Comparison of ENCODE assay signal across 11 cellular contexts in the genomic region with DNA sequence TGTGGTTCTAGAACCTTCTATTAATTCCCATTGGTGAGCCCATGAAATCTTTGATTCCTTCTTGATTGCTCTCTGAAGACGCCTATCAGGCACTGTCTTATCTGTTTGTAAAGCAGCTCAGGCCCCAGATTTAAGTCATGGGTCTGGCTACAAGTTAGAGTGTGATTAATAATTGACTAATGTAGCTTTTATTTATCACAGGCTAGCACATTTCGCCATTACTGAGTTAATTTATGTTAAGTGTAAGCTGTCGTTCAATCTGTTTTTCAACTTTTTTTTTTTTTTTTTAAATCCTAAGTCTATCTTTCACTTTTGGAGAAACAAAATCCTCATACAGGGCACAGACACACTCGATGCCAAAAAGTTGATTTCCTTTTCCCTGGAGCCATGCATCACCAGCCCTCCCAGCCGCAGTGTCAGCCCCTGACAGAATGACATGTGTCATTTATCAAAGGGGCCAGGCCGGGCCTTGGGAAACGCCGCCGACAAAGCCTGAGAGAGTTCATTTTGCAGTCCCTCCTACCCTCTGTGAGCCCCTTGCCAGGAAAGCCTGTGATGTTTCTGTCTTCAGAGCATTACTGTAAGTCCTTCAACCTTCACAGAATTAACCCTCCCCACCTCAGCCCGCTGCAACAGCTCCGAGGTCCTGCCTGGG. TPM values are rescaled to one million over a fixed set of nuclear protein-coding genes. Genes with fewer than 3 reads are reported as not detected.
A peak's percentile ranks its signal among the peaks of the same experiment; 100 is the strongest.
DNase-seq lines count a peak whose midpoint lies in the region; ATAC-seq and TF ChIP-seq lines count a peak whose summit lies in the region.
"Had no signal": no experiment of that assay in that cellular context is flagged by ENCODE, and none has a peak within 500 bp of the region (broad histone marks: within the 10 kb centered on the region; RNA-seq: fewer than 3 reads in every experiment).

No MANE protein-coding gene starts in this region.

- H3K4me3 ChIP-seq in fibroblast of mammary gland (ENCODE audit: control insufficient read depth, low read depth, low read length) (peak overlapping the region; percentile 7), urinary bladder (ENCODE audit: low read depth, low read length) (peak overlapping the region; percentile 21)

- peak overlapping the region; percentile 68 for H3K27ac Mint-ChIP-seq in activated naive CD4-positive, alpha-beta T cell treated with anti-CD3 and anti-CD28 coated beads for 36 hours
- peak overlapping the region in 1 of 2 donors; percentile 71 for H3K27ac Mint-ChIP-seq in natural killer cell treated with Interleukin-12 subunit alpha and Interleukin-12 subunit beta and Interleukin-15 and Interleukin-18, amount 100 ng/mL, for 72 hours

- DNase-seq in activated naive CD4-positive, alpha-beta T cell treated with anti-CD3 and anti-CD28 coated beads for 36 hours = peak; percentile 65
- no peak for DNase-seq in activated naive CD4-positive, alpha-beta T cell treated with Interleukin-2 at 50 U/mL for 16 hours
- DNase-seq in fibroblast of mammary gland (ENCODE audit: low read depth) (no peak), D341Med (ENCODE audit: low spot score) (no peak), GM19238 (ENCODE audit: insufficient read length, low spot score) (no peak)
- DNase-seq in natural killer cell treated with Interleukin-12 subunit alpha and Interleukin-12 subunit beta and Interleukin-15 and Interleukin-18, amount 100 ng/mL, for 72 hours (ENCODE audit: low spot score) = no peak
- DNase-seq: activated gamma-delta T cell, AML-193, NCI-H1105 treated with DMSO at 0.1 percent for 48 hours had no signal

- peaks cover 75% of the 10 kb centered on the region for H3K4me1 Mint-ChIP-seq in activated naive CD4-positive, alpha-beta T cell treated with anti-CD3 and anti-CD28 coated beads for 36 hours (ENCODE audit: low read depth)
- H3K4me1 Mint-ChIP-seq in natural killer cell treated with Interleukin-12 subunit alpha and Interleukin-12 subunit beta and Interleukin-15 and Interleukin-18, amount 100 ng/mL, for 72 hours (ENCODE audit: low read depth in 2 of 2) = peaks cover 46 to 53% of the 10 kb centered on the region in 2 donors

- H3K9me3 Mint-ChIP-seq in activated naive CD4-positive, alpha-beta T cell treated with anti-CD3 and anti-CD28 coated beads for 36 hours = no peaks in the 10 kb centered on the region
- no peaks in the 10 kb centered on the region for H3K9me3 Mint-ChIP-seq in natural killer cell treated with Interleukin-12 subunit alpha and Interleukin-12 subunit beta and Interleukin-15 and Interleukin-18, amount 100 ng/mL, for 72 hours

- no peaks in the 10 kb centered on the region for H3K36me3 ChIP-seq in urinary bladder (ENCODE audit: insufficient read depth)

- no peak for TF ChIP-seq CTCF in fibroblast of mammary gland (conservative IDR thresholded peaks at IDR 0.05; ENCODE audit: control insufficient read depth, insufficient read depth, low read depth, low read length)

- no peak for ATAC-seq in natural killer cell treated with Interleukin-12 subunit alpha and Interleukin-12 subunit beta and Interleukin-15 and Interleukin-18, amount 100 ng/mL, for 72 hours
- ATAC-seq in GM21447 (IDR thresholded peaks at IDR 0.05; ENCODE audit: unreplicated experiment) = no peak

- WGBS in urinary bladder = 33% methylated on average over 11 of the region's 11 CpGs

- H3K4me1 ChIP-seq in urinary bladder (ENCODE audit: insufficient read depth) = peaks cover 1% of the 10 kb centered on the region

- H3K27ac ChIP-seq in urinary bladder (ENCODE audit: low read depth) = no peak overlapping the region

- CTCF ChIA-PET in activated naive CD4-positive, alpha-beta T cell treated with anti-CD3 and anti-CD28 coated beads for 36 hours (lab: Charles Lee) = interaction anchor here (0.8 to 1.5 kb wide), 2 partner anchors 14 to 20 kb away, joined by 3 read pairs; no protein-coding TSS in a partner anchor

- H3K36me3 Mint-ChIP-seq in activated naive CD4-positive, alpha-beta T cell treated with anti-CD3 and anti-CD28 coated beads for 36 hours (ENCODE audit: low read depth) = peaks cover 15% of the 10 kb centered on the region
- H3K36me3 Mint-ChIP-seq in natural killer cell treated with Interleukin-12 subunit alpha and Interleukin-12 subunit beta and Interleukin-15 and Interleukin-18, amount 100 ng/mL, for 72 hours = no peaks in the 10 kb centered on the region

- intact Hi-C loops in activated naive CD4-positive, alpha-beta T cell treated with anti-CD3 and anti-CD28 coated beads for 36 hours (cut with micrococcal nuclease) = loop anchor here (1.0 to 2.0 kb wide), 2 partner anchors 14 to 18 kb away; no protein-coding TSS in a partner anchor

- no peaks in the 10 kb centered on the region for H3K27me3 Mint-ChIP-seq in activated naive CD4-positive, alpha-beta T cell treated with anti-CD3 and anti-CD28 coated beads for 36 hours (ENCODE audit: low read depth)
- no peaks in the 10 kb centered on the region for H3K27me3 Mint-ChIP-seq in natural killer cell treated with Interleukin-12 subunit alpha and Interleukin-12 subunit beta and Interleukin-15 and Interleukin-18, amount 100 ng/mL, for 72 hours

- peak overlapping the region; percentile 64 for H3K4me3 Mint-ChIP-seq in activated naive CD4-positive, alpha-beta T cell treated with anti-CD3 and anti-CD28 coated beads for 36 hours
- peak overlapping the region; percentile 13 for H3K4me3 Mint-ChIP-seq in natural killer cell treated with Interleukin-12 subunit alpha and Interleukin-12 subunit beta and Interleukin-15 and Interleukin-18, amount 100 ng/mL, for 72 hours

RNA-seq across cellular contexts. Expression of a gene that starts 15.8 kb away (rescaled TPM):
- 10 to 100 TPM; 13.8 to 14.3 TPM for total RNA-seq in activated naive CD4-positive, alpha-beta T cell treated with anti-CD3 and anti-CD28 coated beads for 36 hours
- total RNA-seq in natural killer cell treated with Interleukin-12 subunit alpha and Interleukin-12 subunit beta and Interleukin-15 and Interleukin-18, amount 100 ng/mL, for 72 hours = 10 to 100 TPM; 19.8 to 21.0 TPM
- 10.3 TPM for total RNA-seq in urinary bladder
- 22.5 TPM for polyA plus RNA-seq in urinary bladder

RNA-seq across cellular contexts. Expression of a gene that starts 17.5 kb away (rescaled TPM):
- total RNA-seq in activated naive CD4-positive, alpha-beta T cell treated with anti-CD3 and anti-CD28 coated beads for 36 hours = 10 to 100 TPM; 28.4 to 33.0 TPM
- 10 to 100 TPM; 20.0 to 23.0 TPM for total RNA-seq in natural killer cell treated with Interleukin-12 subunit alpha and Interleukin-12 subunit beta and Interleukin-15 and Interleukin-18, amount 100 ng/mL, for 72 hours
- 20.8 TPM for total RNA-seq in urinary bladder
- 23.9 TPM for polyA plus RNA-seq in urinary bladder
